ENCODE assay signal across 8 cellular contexts in genomic region chr16:30805056-30805369, GRCh38. TPM values are rescaled to one million over a fixed set of nuclear protein-coding genes. Genes with fewer than 3 reads are reported as not detected.
DNase-seq lines count a peak whose midpoint lies in the region; ATAC-seq and TF ChIP-seq lines count a peak whose summit lies in the region.

No MANE protein-coding gene starts in this region.

- no peaks in the 10 kb centered on the region for H3K9me3 Mint-ChIP-seq in IgD-negative memory B cell

- H3K4me3 ChIP-seq in colonic mucosa (peak overlapping the region; percentile 68), mucosa of rectum (ENCODE audit: low read length in 2 of 2) (peak overlapping the region; percentile 84 to 90)

- H3K27ac ChIP-seq in 22Rv1 (peak overlapping the region; percentile 94), colonic mucosa (peak overlapping the region; percentile 81), mucosa of rectum (ENCODE audit: low read depth in 2 of 2, low read length in 2 of 2) (no peak overlapping the region)

- DNase-seq in colonic mucosa (peak; percentile 41), dermis blood vessel endothelial cell (no peak)

- no peaks in the 10 kb centered on the region for H3K9me3 ChIP-seq in colonic mucosa
- H3K9me3 ChIP-seq in mucosa of rectum (ENCODE audit: control insufficient read depth in 2 of 2, low read length in 2 of 2), result no peaks in the 10 kb centered on the region

- H3K27me3 ChIP-seq in colonic mucosa (no peaks in the 10 kb centered on the region), mucosa of rectum (ENCODE audit: control insufficient read depth in 2 of 2, insufficient read depth in 2 of 2, low read length in 2 of 2) (no peaks in the 10 kb centered on the region)

- intact Hi-C loops in colonic mucosa (cut with DNase I), result loop anchor here (2.0 kb wide), 1 partner anchor 18 kb away; the partner anchor contains the start of gene ZNF629

- H3K4me1 Mint-ChIP-seq in IgD-negative memory B cell, result peaks cover 13 to 20% (median 16%) of the 10 kb centered on the region in 3 donors

- H3K27me3 Mint-ChIP-seq in IgD-negative memory B cell, result peaks cover 15% of the 10 kb centered on the region

- no peak overlapping the region for H3K27ac Mint-ChIP-seq in IgD-negative memory B cell

- peak overlapping the region; percentile 66 to 93 (median 80) for H3K4me3 Mint-ChIP-seq in IgD-negative memory B cell

- peaks cover 3% of the 10 kb centered on the region for H3K36me3 Mint-ChIP-seq in IgD-negative memory B cell

- H3K4me1 ChIP-seq in colonic mucosa, result peaks cover 4% of the 10 kb centered on the region
- H3K4me1 ChIP-seq in mucosa of rectum (ENCODE audit: control insufficient read depth in 2 of 2, insufficient read depth in 2 of 2, low read length in 2 of 2), result peaks cover 10 to 14% of the 10 kb centered on the region in 2 donors

- H3K36me3 ChIP-seq in colonic mucosa (no peaks in the 10 kb centered on the region), mucosa of rectum (ENCODE audit: control insufficient read depth in 2 of 2, insufficient read depth in 2 of 2, low read length in 2 of 2) (no peaks in the 10 kb centered on the region)

- ATAC-seq in HG03442 (IDR thresholded peaks at IDR 0.05; ENCODE audit: unreplicated experiment) (no peak), HG03280 (IDR thresholded peaks at IDR 0.05; ENCODE audit: unreplicated experiment) (no peak), HG02588 (IDR thresholded peaks at IDR 0.05; ENCODE audit: unreplicated experiment) (no peak)

- H3K9ac ChIP-seq in colonic mucosa (ENCODE audit: low read depth in 2 of 2, low read length in 2 of 2) (peak overlapping the region; percentile 70 to 97), mucosa of rectum (ENCODE audit: low read depth in 1 of 2, low read length in 2 of 2) (peak overlapping the region; percentile 90 to 92)

- no peak for TF ChIP-seq CTCF in 22Rv1 (IDR thresholded peaks at IDR 0.05)
- no peak for TF ChIP-seq CTCF in colonic mucosa (IDR thresholded peaks at IDR 0.05)

RNA-seq across cellular contexts. Expression of gene ZNF629, which starts 18.0 kb away (rescaled TPM):
- 0.30 TPM for polyA plus RNA-seq in IgD-negative memory B cell
- total RNA-seq in colonic mucosa, result 10 to 100 TPM; 11.8 to 15.2 TPM
- total RNA-seq in dermis blood vessel endothelial cell, result 6.1 and 8.4 TPM in 2 replicates

RNA-seq across cellular contexts. Expression of gene RNF40, which starts 42.9 kb away (rescaled TPM):
- polyA plus RNA-seq in IgD-negative memory B cell, result 56.0 TPM
- total RNA-seq in colonic mucosa, result 100 to 1,000 TPM in 1 of 2 donors, 10 to 100 TPM in 1; 94.6 to 117 TPM
- total RNA-seq in dermis blood vessel endothelial cell, result 64.5 and 100 TPM in 2 replicates

RNA-seq across cellular contexts. Expression of gene CFAP119, which starts 43.2 kb away (rescaled TPM):
- 0.63 TPM for polyA plus RNA-seq in IgD-negative memory B cell
- total RNA-seq in colonic mucosa (10 to 100 TPM in 1 of 2 donors, 1 to 10 TPM in 1; 8.6 to 12.7 TPM), dermis blood vessel endothelial cell (0.93 and 1.2 TPM in 2 replicates)

RNA-seq across cellular contexts. Expression of gene PHKG2, which starts 56.8 kb away (rescaled TPM):
- polyA plus RNA-seq in IgD-negative memory B cell, result 36.7 TPM
- 10 to 100 TPM; 33.6 to 47.8 TPM for total RNA-seq in colonic mucosa
- 20.1 and 21.4 TPM in 2 replicates for total RNA-seq in dermis blood vessel endothelial cell

Comparison
In these comparisons a context has a peak if more than half of its experiments do, and no peak if none do; other contexts are left out.
1. H3K27ac ChIP-seq: peak in 22Rv1 (single experiment) and colonic mucosa (single experiment); none in mucosa of rectum (0 of 2).